In the genomic region with DNA sequence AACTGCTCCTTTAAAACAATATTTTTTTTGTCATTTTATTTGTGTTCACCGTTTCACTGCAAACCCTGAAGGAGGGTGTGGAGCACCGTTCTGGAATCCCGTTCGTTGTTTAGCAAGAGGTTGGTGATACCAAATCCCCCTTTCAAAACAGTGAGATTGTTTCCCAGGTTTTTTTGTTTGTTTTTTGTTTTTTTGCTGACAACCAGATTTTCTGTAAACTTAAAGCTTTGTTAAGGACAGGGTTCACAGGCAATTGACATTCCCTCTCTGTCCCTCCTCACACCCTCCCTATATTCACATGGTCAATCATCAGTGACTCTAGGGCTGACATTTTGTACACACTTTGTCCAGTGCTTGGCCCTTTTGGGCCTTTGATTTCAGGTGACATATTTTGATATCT, we compare ENCODE assay signal across 16 cellular contexts. TPM values are rescaled to one million over a fixed set of nuclear protein-coding genes. Genes with fewer than 3 reads are reported as not detected.
A peak's percentile ranks its signal among the peaks of the same experiment; 100 is the strongest.
DNase-seq lines count a peak whose midpoint lies in the region; ATAC-seq, FAIRE-seq and TF ChIP-seq lines count a peak whose summit lies in the region.
"Had no signal": no experiment of that assay in that cellular context is flagged by ENCODE, and none has a peak within 500 bp of the region (broad histone marks: within the 10 kb centered on the region; RNA-seq: fewer than 3 reads in every experiment).

No MANE protein-coding gene starts in this region.

- no peaks in the 10 kb centered on the region for H3K9me3 Mint-ChIP-seq in endothelial cell (ENCODE audit: unreplicated experiment)
- H3K9me3 Mint-ChIP-seq in activated CD4-positive, alpha-beta memory T cell treated with anti-CD3 and anti-CD28 coated beads, Interleukin-2, amount 10 ng/mL, durations not matched to agents 7 days and 5 days: no peaks in the 10 kb centered on the region
- H3K9me3 Mint-ChIP-seq: CD4-positive, alpha-beta memory T cell had no signal

- intact Hi-C loops in gastrocnemius medialis (cut with DNase I; ENCODE audit: low total_unique reads): no loop called here

- WGBS in A549 (ENCODE audit: missing lambda C conversion rate): 93% methylated on average over 4 of the region's 4 CpGs

- in situ Hi-C loops in gastrocnemius medialis (cut with MboI; ENCODE audit: low sequenced_read_pairs in 4 of 4): no loop called here

- POLR2A ChIA-PET in A549 (lab: Yijun Ruan, JAX) (no interaction called here), HEK293 (lab: Yijun Ruan, JAX) (no interaction called here)
- POLR2A ChIA-PET in activated CD4-positive, alpha-beta memory T cell treated with anti-CD3 and anti-CD28 coated beads, Interleukin-2, amount 10 ng/mL, durations not matched to agents 7 days and 5 days (lab: Charles Lee): no interaction called here

- CTCF ChIA-PET in A549 (lab: Yijun Ruan, JAX): interaction anchor here (0.6 to 3.1 kb wide), 9 partner anchors 10 to 1330 kb away, joined by 3 to 24 read pairs (median 4); no protein-coding TSS in a partner anchor
- CTCF ChIA-PET in HEK293 (lab: Yijun Ruan, JAX): interaction anchor here (0.6 to 7.0 kb wide), 6 partner anchors 9 to 1020 kb away, joined by 3 to 65 read pairs (median 5); a partner anchor contains a TSS
- CTCF ChIA-PET in activated CD4-positive, alpha-beta memory T cell treated with anti-CD3 and anti-CD28 coated beads, Interleukin-2, amount 10 ng/mL, durations not matched to agents 7 days and 5 days (lab: Charles Lee): interaction anchor here (1.1 to 3.4 kb wide), 3 partner anchors 9 to 335 kb away, joined by 3 to 21 read pairs (median 3); no protein-coding TSS in a partner anchor

- no peak for TF ChIP-seq EP300 in A549 (IDR thresholded peaks at IDR 0.05)

- TF ChIP-seq RAD21 in A549 (conservative IDR thresholded peaks at IDR 0.05 in 1 of 2, IDR thresholded peaks at IDR 0.05 in 1 of 2): no peak

- H3K27ac Mint-ChIP-seq in endothelial cell (ENCODE audit: unreplicated experiment): peak overlapping the region; percentile 70
- no peak overlapping the region for H3K27ac Mint-ChIP-seq in activated CD4-positive, alpha-beta memory T cell treated with anti-CD3 and anti-CD28 coated beads, Interleukin-2, amount 10 ng/mL, durations not matched to agents 7 days and 5 days
- H3K27ac Mint-ChIP-seq: B cell had no signal

- no peaks in the 10 kb centered on the region for H3K27me3 ChIP-seq in gastrocnemius medialis

- H3K4me1 ChIP-seq in A549 (peaks cover 7% of the 10 kb centered on the region; the same call in 2 of the 3 replicates), HEK293 (ENCODE audit: control insufficient read depth, insufficient read depth, low read length) (no peaks in the 10 kb centered on the region), gastrocnemius medialis (peaks cover 22 to 29% of the 10 kb centered on the region in 2 donors)

- H3K4me1 Mint-ChIP-seq in endothelial cell (ENCODE audit: unreplicated experiment): peaks cover 14% of the 10 kb centered on the region
- peaks cover 9% of the 10 kb centered on the region for H3K4me1 Mint-ChIP-seq in activated CD4-positive, alpha-beta memory T cell treated with anti-CD3 and anti-CD28 coated beads, Interleukin-2, amount 10 ng/mL, durations not matched to agents 7 days and 5 days

- H3K27ac ChIP-seq in A549 (no peak overlapping the region), HEK293 (ENCODE audit: extremely low read depth, low read depth, low read length) (no peak overlapping the region), gastrocnemius medialis (peak overlapping the region in 3 of 4 donors; percentile 62 to 64 (median 63))
- H3K27ac ChIP-seq: C4-2B had no signal

- H3K4me3 Mint-ChIP-seq in endothelial cell (ENCODE audit: unreplicated experiment): no peak overlapping the region
- no peak overlapping the region for H3K4me3 Mint-ChIP-seq in activated CD4-positive, alpha-beta memory T cell treated with anti-CD3 and anti-CD28 coated beads, Interleukin-2, amount 10 ng/mL, durations not matched to agents 7 days and 5 days
- H3K4me3 Mint-ChIP-seq: B cell; CD4-positive, alpha-beta memory T cell had no signal

- ATAC-seq in A549: no peak
- no peak for ATAC-seq in gastrocnemius medialis

- H3K9me3 ChIP-seq in A549: no peaks in the 10 kb centered on the region
- no peaks in the 10 kb centered on the region for H3K9me3 ChIP-seq in HEK293 (ENCODE audit: control insufficient read depth, insufficient read depth, low read depth, low read length)
- H3K9me3 ChIP-seq in gastrocnemius medialis: no peaks in the 10 kb centered on the region

- peaks cover 47% of the 10 kb centered on the region for H3K36me3 Mint-ChIP-seq in endothelial cell (ENCODE audit: low read depth, unreplicated experiment)
- peaks cover 76% of the 10 kb centered on the region for H3K36me3 Mint-ChIP-seq in activated CD4-positive, alpha-beta memory T cell treated with anti-CD3 and anti-CD28 coated beads, Interleukin-2, amount 10 ng/mL, durations not matched to agents 7 days and 5 days (ENCODE audit: low read depth)

- DNase-seq in A549 (ENCODE audit: low read depth in 1 of 2, low spot score in 1 of 2) (no peak), endothelial cell (ENCODE audit: low spot score) (no peak), gastrocnemius medialis (no peak), NCI-H1417 treated with DMSO at 0.1 percent for 48 hours (lab: John Stamatoyannopoulos, UW) (no peak), NOMO-1 treated with DMSO at 0.1 percent for 48 hours (lab: John Stamatoyannopoulos, UW; ENCODE audit: unreplicated experiment) (no peak), GM10266 (ENCODE audit: extremely low spot score) (no peak)
- no peak for DNase-seq in activated CD4-positive, alpha-beta memory T cell treated with anti-CD3 and anti-CD28 coated beads, Interleukin-2, amount 10 ng/mL, durations not matched to agents 7 days and 5 days
- DNase-seq: 8988T; CD4-positive, alpha-beta memory T cell; DMS79; HCEC 1CT had no signal

- peaks cover 1% of the 10 kb centered on the region for H3K27me3 Mint-ChIP-seq in endothelial cell (ENCODE audit: unreplicated experiment)
- no peaks in the 10 kb centered on the region for H3K27me3 Mint-ChIP-seq in activated CD4-positive, alpha-beta memory T cell treated with anti-CD3 and anti-CD28 coated beads, Interleukin-2, amount 10 ng/mL, durations not matched to agents 7 days and 5 days
- H3K27me3 Mint-ChIP-seq: B cell; CD4-positive, alpha-beta memory T cell had no signal

- TF ChIP-seq POLR2A in A549 (IDR thresholded peaks at IDR 0.05; ENCODE audit: low read length): no peak
- TF ChIP-seq POLR2A in gastrocnemius medialis (IDR thresholded peaks at IDR 0.05): no peak

- H3K36me3 ChIP-seq in HEK293 (ENCODE audit: control insufficient read depth in 2 of 2, insufficient read depth in 1 of 2, low read length in 2 of 2) (peaks cover 30 to 80% of the 10 kb centered on the region in 2 experiments), gastrocnemius medialis (peaks cover 0 to 37% of the 10 kb centered on the region in 2 donors)

- FAIRE-seq in A549 (lab: Jason Lieb, UNC): no peak
- FAIRE-seq: GM12892 had no signal

- TF ChIP-seq CTCF in A549 (IDR thresholded peaks at IDR 0.05) (no peak), HEK293 (tag by site-specific recombination; IDR thresholded peaks at IDR 0.05) (no peak), endothelial cell (IDR thresholded peaks at IDR 0.05; ENCODE audit: unreplicated experiment) (no peak), gastrocnemius medialis (IDR thresholded peaks at IDR 0.05 in 4 of 5, conservative IDR thresholded peaks at IDR 0.05 in 1 of 5) (no peak), GM10266 (IDR thresholded peaks at IDR 0.05; ENCODE audit: control insufficient read depth, insufficient read depth, low read depth, missing control alignments) (no peak)

- no peak overlapping the region for H3K4me2 ChIP-seq in A549

- H3K4me3 ChIP-seq in A549 (no peak overlapping the region), HEK293 (ENCODE audit: low read depth, low read length) (no peak overlapping the region), gastrocnemius medialis (no peak overlapping the region)

TF ChIP-seq in A549, 52 proteins besides CTCF, POLR2A, EP300 and RAD21 (continues in another document):
- no peak for TF ChIP-seq MYC (IDR thresholded peaks at IDR 0.05; ENCODE audit: borderline replicate concordance, low read length)
- TF ChIP-seq MAFK (IDR thresholded peaks at IDR 0.05; ENCODE audit: partially characterized antibody): peak; percentile 73
- no peak for TF ChIP-seq CEBPB (IDR thresholded peaks at IDR 0.05)
- TF ChIP-seq EHF (CRISPR knock-in tag; IDR thresholded peaks at IDR 0.05): no peak

TF ChIP-seq in HEK293, 187 proteins besides CTCF, POLR2A, EP300 and RAD21:
- TF ChIP-seq ZNF140 (tag by site-specific recombination; IDR thresholded peaks at IDR 0.05) (no peak), ZNF600 (tag by site-specific recombination; IDR thresholded peaks at IDR 0.05) (0 out of 2 replicates have a peak, but pooled peaks have one; percentile 22)

RNA-seq across cellular contexts. Expression of a gene that starts 21.0 kb away (rescaled TPM):
- polyA plus RNA-seq in A549 (2011; rRNA removed) (3.3 and 3.9 TPM in 2 replicates), A549 (2017; fragmentation: RNase III; extraction: RNeasy Plus Mini Kit Qiagen cat#74134 plus additional on column Dnase treatment) (1.3 to 1.8 TPM (median 1.4 TPM) in 3 replicates)
- 1.0 TPM in 2 replicates for polyA plus RNA-seq in A549 (2012; cell fraction: cytosol; rRNA removed)
- polyA plus RNA-seq in A549 (2012; cell fraction: nucleus; rRNA removed): 0.72 and 1.0 TPM in 2 replicates
- 1.4 TPM in 2 replicates for polyA minus RNA-seq in A549 (2011; rRNA and poly(A)+ RNA removed)
- total RNA-seq in endothelial cell (ENCODE audit: unreplicated experiment) (4.3 TPM), gastrocnemius medialis (1 to 10 TPM; 1.4 to 4.4 (median 3.0) TPM)
- 1 to 10 TPM; 1.7 to 2.2 TPM for total RNA-seq in activated CD4-positive, alpha-beta memory T cell treated with anti-CD3 and anti-CD28 coated beads, Interleukin-2, amount 10 ng/mL, durations not matched to agents 7 days and 5 days
- total RNA-seq: HT-29 had no signal

RNA-seq across cellular contexts. Expression of a gene that starts 21.2 kb away (rescaled TPM):
- 391 and 485 TPM in 2 replicates for polyA plus RNA-seq in A549 (2011; rRNA removed)
- 260 and 323 TPM in 2 replicates for polyA plus RNA-seq in A549 (2012; cell fraction: cytosol; rRNA removed)
- 384 and 411 TPM in 2 replicates for polyA plus RNA-seq in A549 (2012; cell fraction: nucleus; rRNA removed)
- polyA plus RNA-seq in A549 (2017; fragmentation: RNase III; extraction: RNeasy Plus Mini Kit Qiagen cat#74134 plus additional on column Dnase treatment): 282 to 292 TPM (median 288 TPM) in 3 replicates
- 324 and 365 TPM in 2 replicates for polyA minus RNA-seq in A549 (2011; rRNA and poly(A)+ RNA removed)
- total RNA-seq in endothelial cell (ENCODE audit: unreplicated experiment): 187 TPM
- total RNA-seq in gastrocnemius medialis: 100 to 1,000 TPM in 3 of 4 donors, 10 to 100 TPM in 1; 85.7 to 132 (median 127) TPM
- total RNA-seq in activated CD4-positive, alpha-beta memory T cell treated with anti-CD3 and anti-CD28 coated beads, Interleukin-2, amount 10 ng/mL, durations not matched to agents 7 days and 5 days: 100 to 1,000 TPM; 168 to 179 TPM

Comparison
In these comparisons a context has a peak if more than half of its experiments do, and no peak if none do; other contexts are left out.
1. H3K27ac ChIP-seq: peak in gastrocnemius medialis (3 of 4); none in A549 (0 of 2) and HEK293 (single experiment).